Comparison of ENCODE assay signal across 7 cellular contexts in genomic region chr6:126605089-126605488, GRCh38.
"Had no signal": no experiment of that assay in that cellular context is flagged by ENCODE, and none has a peak within 500 bp of the region (broad histone marks: within the 10 kb centered on the region; RNA-seq: fewer than 3 reads in every experiment).

No MANE protein-coding gene starts in this region.

- H3K4me3 Mint-ChIP-seq: IgD-negative memory B cell had no signal

- H3K4me3 ChIP-seq: K562 had no signal

- H3K27ac Mint-ChIP-seq: IgD-negative memory B cell had no signal

- ATAC-seq: HepG2, K562 had no signal

- H3K27me3 Mint-ChIP-seq: IgD-negative memory B cell had no signal

- DNase-seq: IMR-90, KBM-7, KG1 had no signal

- H3K36me3 Mint-ChIP-seq: IgD-negative memory B cell had no signal

- H3K27ac ChIP-seq: HL-60 had no signal

- H3K4me1 Mint-ChIP-seq: IgD-negative memory B cell had no signal
